1 cellular context compared by ENCODE assay signal in the genomic region with DNA sequence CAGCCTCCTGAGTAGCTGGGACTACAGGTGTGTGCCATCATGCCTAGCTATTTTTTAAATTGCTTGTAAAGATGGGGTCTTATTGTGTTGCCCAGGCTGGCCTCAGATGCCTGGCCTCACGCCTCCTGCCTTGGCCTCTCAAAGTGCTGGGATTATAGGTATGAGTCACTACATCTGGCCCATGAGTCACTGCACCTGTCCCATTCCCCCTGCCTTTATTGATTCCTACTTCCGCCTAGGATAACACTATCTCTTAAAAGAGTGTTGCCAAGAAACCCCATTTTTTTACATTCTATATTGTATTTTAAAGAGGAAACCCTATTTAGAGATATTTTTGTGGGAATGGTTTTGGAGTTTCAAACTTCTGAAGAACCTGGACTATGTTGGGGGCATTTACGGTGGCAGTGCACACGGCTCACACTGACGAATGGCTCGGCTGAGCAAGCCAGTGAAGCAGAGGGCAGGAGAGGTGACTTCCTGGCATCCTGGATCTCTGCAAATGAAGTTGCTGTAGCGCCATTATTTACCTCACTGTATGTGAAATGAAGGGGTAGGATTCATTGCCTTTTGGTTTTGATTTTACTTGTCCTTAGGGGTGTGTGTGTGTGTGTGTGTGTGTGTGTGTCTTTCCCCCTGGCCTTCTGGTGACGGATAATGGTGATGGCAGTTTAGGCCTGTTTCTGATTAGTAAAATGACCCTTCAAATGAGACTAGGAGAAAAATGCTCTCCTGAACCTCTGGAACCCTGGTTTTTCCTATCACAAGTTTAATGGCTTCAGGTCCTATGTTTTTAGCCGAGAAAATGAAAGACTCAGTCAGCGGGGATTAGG.
TF ChIP-seq lines count a peak whose summit lies in the region.

No MANE protein-coding gene starts in this region.

TF ChIP-seq in K562, 482 proteins besides CTCF, POLR2A, EP300 and RAD21:
- TF ChIP-seq CBFA2T2 (conservative IDR thresholded peaks at IDR 0.05) = 0 out of 2 replicates have a peak, but pooled peaks have one; percentile 9
- TF ChIP-seq, protein P1, sequence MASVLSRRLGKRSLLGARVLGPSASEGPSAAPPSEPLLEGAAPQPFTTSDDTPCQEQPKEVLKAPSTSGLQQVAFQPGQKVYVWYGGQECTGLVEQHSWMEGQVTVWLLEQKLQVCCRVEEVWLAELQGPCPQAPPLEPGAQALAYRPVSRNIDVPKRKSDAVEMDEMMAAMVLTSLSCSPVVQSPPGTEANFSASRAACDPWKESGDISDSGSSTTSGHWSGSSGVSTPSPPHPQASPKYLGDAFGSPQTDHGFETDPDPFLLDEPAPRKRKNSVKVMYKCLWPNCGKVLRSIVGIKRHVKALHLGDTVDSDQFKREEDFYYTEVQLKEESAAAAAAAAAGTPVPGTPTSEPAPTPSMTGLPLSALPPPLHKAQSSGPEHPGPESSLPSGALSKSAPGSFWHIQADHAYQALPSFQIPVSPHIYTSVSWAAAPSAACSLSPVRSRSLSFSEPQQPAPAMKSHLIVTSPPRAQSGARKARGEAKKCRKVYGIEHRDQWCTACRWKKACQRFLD (CRISPR knock-in tag; IDR thresholded peaks at IDR 0.05) = no peak
- no peak for TF ChIP-seq EGR1 (conservative IDR thresholded peaks at IDR 0.05)
- 0 out of 2 replicates have a peak, but pooled peaks have one; percentile 17 for TF ChIP-seq MCM3 (IDR thresholded peaks at IDR 0.05)
- TF ChIP-seq STAG1 (CRISPR knock-in tag; IDR thresholded peaks at IDR 0.05; ENCODE audit: borderline replicate concordance) = no peak
- no peak for TF ChIP-seq NBN (IDR thresholded peaks at IDR 0.05; ENCODE audit: low read depth)
- no peak for TF ChIP-seq NFATC3 (IDR thresholded peaks at IDR 0.05)
- peak; percentile 75; the same call in 1 of the 2 replicates for TF ChIP-seq JUN (IDR thresholded peaks at IDR 0.05; ENCODE audit: borderline replicate concordance, low read depth, low read length)
- TF ChIP-seq JUN (CRISPR knock-in tag; IDR thresholded peaks at IDR 0.05; ENCODE audit: borderline replicate concordance) = no peak
- no peak for TF ChIP-seq KDM5B (IDR thresholded peaks at IDR 0.05; ENCODE audit: insufficient replicate concordance, low read depth, low read length)
- TF ChIP-seq TEAD2 (tag; IDR thresholded peaks at IDR 0.05) = no peak
- no peak for TF ChIP-seq ZNF124 (CRISPR knock-in tag; IDR thresholded peaks at IDR 0.05)
- TF ChIP-seq FOSL1 (tag; conservative IDR thresholded peaks at IDR 0.05) = peak; percentile 73
- no peak for TF ChIP-seq ZBTB17 (CRISPR knock-in tag; IDR thresholded peaks at IDR 0.05)
- TF ChIP-seq PCBP2 (IDR thresholded peaks at IDR 0.05; ENCODE audit: low read depth, low read length, poor library complexity, severe bottlenecking) = no peak
- peak; percentile 67; the same call in 1 of the 2 replicates for TF ChIP-seq JUND (IDR thresholded peaks at IDR 0.05; ENCODE audit: borderline replicate concordance, low read depth, low read length)
- TF ChIP-seq JUND (tag; IDR thresholded peaks at IDR 0.05; ENCODE audit: borderline replicate concordance, low read depth, low read length) = peak; percentile 54; the same call in 2 of the 3 replicates
- TF ChIP-seq, protein P2, sequence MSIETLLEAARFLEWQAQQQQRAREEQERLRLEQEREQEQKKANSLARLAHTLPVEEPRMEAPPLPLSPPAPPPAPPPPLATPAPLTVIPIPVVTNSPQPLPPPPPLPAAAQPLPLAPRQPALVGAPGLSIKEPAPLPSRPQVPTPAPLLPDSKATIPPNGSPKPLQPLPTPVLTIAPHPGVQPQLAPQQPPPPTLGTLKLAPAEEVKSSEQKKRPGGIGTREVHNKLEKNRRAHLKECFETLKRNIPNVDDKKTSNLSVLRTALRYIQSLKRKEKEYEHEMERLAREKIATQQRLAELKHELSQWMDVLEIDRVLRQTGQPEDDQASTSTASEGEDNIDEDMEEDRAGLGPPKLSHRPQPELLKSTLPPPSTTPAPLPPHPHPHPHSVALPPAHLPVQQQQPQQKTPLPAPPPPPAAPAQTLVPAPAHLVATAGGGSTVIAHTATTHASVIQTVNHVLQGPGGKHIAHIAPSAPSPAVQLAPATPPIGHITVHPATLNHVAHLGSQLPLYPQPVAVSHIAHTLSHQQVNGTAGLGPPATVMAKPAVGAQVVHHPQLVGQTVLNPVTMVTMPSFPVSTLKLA (conservative IDR thresholded peaks at IDR 0.05) = no peak
- no peak for TF ChIP-seq SMAD3 (CRISPR knock-in tag; conservative IDR thresholded peaks at IDR 0.05)
- TF ChIP-seq ARID1B (IDR thresholded peaks at IDR 0.05) = peak; percentile 9; the same call in 1 of the 2 replicates
- TF ChIP-seq ZNF76 (CRISPR knock-in tag; IDR thresholded peaks at IDR 0.05; ENCODE audit: borderline replicate concordance) = no peak
- TF ChIP-seq KHSRP (IDR thresholded peaks at IDR 0.05) = no peak
- TF ChIP-seq, protein P3, sequence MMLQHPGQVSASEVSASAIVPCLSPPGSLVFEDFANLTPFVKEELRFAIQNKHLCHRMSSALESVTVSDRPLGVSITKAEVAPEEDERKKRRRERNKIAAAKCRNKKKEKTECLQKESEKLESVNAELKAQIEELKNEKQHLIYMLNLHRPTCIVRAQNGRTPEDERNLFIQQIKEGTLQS (IDR thresholded peaks at IDR 0.05) = peak; percentile 84
- TF ChIP-seq, protein P3 (CRISPR knock-in tag; conservative IDR thresholded peaks at IDR 0.05) = no peak
- no peak for TF ChIP-seq SMARCA4 (IDR thresholded peaks at IDR 0.05)
- TF ChIP-seq HSF4 (CRISPR knock-in tag; IDR thresholded peaks at IDR 0.05; ENCODE audit: borderline replicate concordance) = no peak
- no peak for TF ChIP-seq PURB (CRISPR knock-in tag; IDR thresholded peaks at IDR 0.05; ENCODE audit: low read depth)
